ENCODE assay signal across 11 cellular contexts in genomic region chr4:102493794-102494193, GRCh38. TPM values are rescaled to one million over a fixed set of nuclear protein-coding genes. Genes with fewer than 3 reads are reported as not detected.
DNase-seq lines count a peak whose midpoint lies in the region; ATAC-seq, FAIRE-seq and TF ChIP-seq lines count a peak whose summit lies in the region.
"Had no signal": no experiment of that assay in that cellular context is flagged by ENCODE, and none has a peak within 500 bp of the region (broad histone marks: within the 10 kb centered on the region; RNA-seq: fewer than 3 reads in every experiment).

No MANE protein-coding gene starts in this region.

- H3K4me1 Mint-ChIP-seq in nephron progenitor cell: peaks cover 9% of the 10 kb centered on the region
- peaks cover 12% of the 10 kb centered on the region for H3K4me1 Mint-ChIP-seq in activated CD4-positive, alpha-beta T cell treated with anti-CD3 and anti-CD28 coated beads, Interleukin-2, amount 10 ng/mL, durations not matched to agents 7 days and 5 days

- ATAC-seq in GM18502 (IDR thresholded peaks at IDR 0.05; ENCODE audit: poor library complexity, unreplicated experiment) (peak; percentile 49), HG03354 (IDR thresholded peaks at IDR 0.05; ENCODE audit: poor library complexity, severe bottlenecking, unreplicated experiment) (peak; percentile 57), pancreas (peak; percentile 55 to 88 (median 72))

- H3K36me3 ChIP-seq in pancreas: no peaks in the 10 kb centered on the region
- H3K36me3 ChIP-seq: left ventricle myocardium inferior had no signal

- TF ChIP-seq CTCF in pancreas (IDR thresholded peaks at IDR 0.05) (no peak), nephron progenitor cell (IDR thresholded peaks at IDR 0.05) (no peak)

- no peak overlapping the region for H3K27ac Mint-ChIP-seq in nephron progenitor cell
- H3K27ac Mint-ChIP-seq in activated CD4-positive, alpha-beta T cell treated with anti-CD3 and anti-CD28 coated beads, Interleukin-2, amount 10 ng/mL, durations not matched to agents 7 days and 5 days: no peak overlapping the region

- H3K27me3 Mint-ChIP-seq in nephron progenitor cell (ENCODE audit: low read depth, poor library complexity): peaks cover 10% of the 10 kb centered on the region
- no peaks in the 10 kb centered on the region for H3K27me3 Mint-ChIP-seq in activated CD4-positive, alpha-beta T cell treated with anti-CD3 and anti-CD28 coated beads, Interleukin-2, amount 10 ng/mL, durations not matched to agents 7 days and 5 days
- H3K27me3 Mint-ChIP-seq: CD4-positive, alpha-beta memory T cell had no signal

- peak overlapping the region in 2 of 4 donors; percentile 34 to 42 for H3K27ac ChIP-seq in pancreas
- H3K27ac ChIP-seq: left ventricle myocardium inferior had no signal

- CTCF ChIA-PET in activated CD4-positive, alpha-beta T cell treated with anti-CD3 and anti-CD28 coated beads, Interleukin-2, amount 10 ng/mL, durations not matched to agents 7 days and 5 days (lab: Charles Lee): no interaction called here

- peaks cover 4% of the 10 kb centered on the region for H3K36me3 Mint-ChIP-seq in nephron progenitor cell (ENCODE audit: low read depth)
- peaks cover 4% of the 10 kb centered on the region for H3K36me3 Mint-ChIP-seq in activated CD4-positive, alpha-beta T cell treated with anti-CD3 and anti-CD28 coated beads, Interleukin-2, amount 10 ng/mL, durations not matched to agents 7 days and 5 days (ENCODE audit: low read depth)
- H3K36me3 Mint-ChIP-seq: CD4-positive, alpha-beta memory T cell had no signal

- peaks cover 0 to 10% (median 9%) of the 10 kb centered on the region in 3 donors for H3K4me1 ChIP-seq in pancreas

- WGBS in pancreas, 2 donors: 27 to 28% methylated on average over 1 of the region's 1 CpG

- DNase-seq in NCI-H774 (lab: John Stamatoyannopoulos, UW) (peak; percentile 39), pancreas (no peak), nephron progenitor cell (no peak), RCC 7860 (ENCODE audit: low spot score) (no peak), C1 segment of cervical spinal cord (lab: John Stamatoyannopoulos, UW) (no peak)
- DNase-seq in activated CD4-positive, alpha-beta T cell treated with anti-CD3 and anti-CD28 coated beads, Interleukin-2, amount 10 ng/mL, durations not matched to agents 7 days and 5 days: no peak
- DNase-seq: anterior cingulate cortex; CD4-positive, alpha-beta memory T cell; left ventricle myocardium inferior had no signal

- peaks cover 4% of the 10 kb centered on the region for H3K9me3 Mint-ChIP-seq in nephron progenitor cell
- H3K9me3 Mint-ChIP-seq in activated CD4-positive, alpha-beta T cell treated with anti-CD3 and anti-CD28 coated beads, Interleukin-2, amount 10 ng/mL, durations not matched to agents 7 days and 5 days: peaks cover 4% of the 10 kb centered on the region
- H3K9me3 Mint-ChIP-seq: CD4-positive, alpha-beta memory T cell had no signal

- no peak overlapping the region for H3K4me3 ChIP-seq in pancreas
- H3K4me3 ChIP-seq: left ventricle myocardium inferior had no signal

- no peak overlapping the region for H3K4me3 Mint-ChIP-seq in nephron progenitor cell
- no peak overlapping the region for H3K4me3 Mint-ChIP-seq in activated CD4-positive, alpha-beta T cell treated with anti-CD3 and anti-CD28 coated beads, Interleukin-2, amount 10 ng/mL, durations not matched to agents 7 days and 5 days

- no peaks in the 10 kb centered on the region for H3K9me3 ChIP-seq in pancreas
- H3K9me3 ChIP-seq: left ventricle myocardium inferior had no signal

- POLR2A ChIA-PET in activated CD4-positive, alpha-beta T cell treated with anti-CD3 and anti-CD28 coated beads, Interleukin-2, amount 10 ng/mL, durations not matched to agents 7 days and 5 days (lab: Charles Lee): no interaction called here

- no peak for FAIRE-seq in pancreas (lab: Jason Lieb, UNC)
- FAIRE-seq in RCC 7860 (lab: Jason Lieb, UNC): no peak

- intact Hi-C loops in pancreas (cut with DNase I): no loop called here

- H3K27me3 ChIP-seq in pancreas: no peaks in the 10 kb centered on the region

RNA-seq across cellular contexts. Expression of gene NFKB1, which starts 7.4 kb away (rescaled TPM):
- 10 to 100 TPM; 11.5 to 33.5 (median 16.3) TPM for total RNA-seq in pancreas
- 10 to 100 TPM in 1 of 2 donors, 1 to 10 TPM in 1; 7.0 to 10.8 TPM for polyA plus RNA-seq in pancreas
- 100 to 1,000 TPM; 135 to 142 TPM for total RNA-seq in activated CD4-positive, alpha-beta T cell treated with anti-CD3 and anti-CD28 coated beads, Interleukin-2, amount 10 ng/mL, durations not matched to agents 7 days and 5 days
